In the genomic region with DNA sequence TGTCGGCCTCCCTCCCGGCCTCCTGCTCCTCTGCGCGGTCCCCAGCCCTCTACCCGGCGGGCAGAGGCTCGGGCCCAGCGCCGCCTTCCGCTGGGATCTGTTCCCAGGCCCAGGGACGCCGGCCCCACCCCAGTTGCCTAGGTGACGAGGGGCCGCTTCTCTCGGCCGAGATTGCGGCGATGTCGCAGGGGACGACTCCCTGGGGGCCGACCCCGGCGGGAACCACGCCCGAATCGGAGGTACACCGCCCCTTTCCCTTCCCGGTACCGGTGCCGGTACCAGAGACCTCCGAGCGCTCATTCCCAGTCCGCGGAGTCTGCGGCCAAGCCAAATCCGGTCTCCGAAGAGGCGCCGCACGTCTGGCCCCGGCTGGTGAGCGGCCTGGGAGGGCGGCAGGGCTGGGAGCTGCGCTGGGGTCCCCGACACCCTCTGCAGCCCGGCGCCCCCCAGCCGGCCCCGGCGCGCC, we compare ENCODE assay signal across 9 cellular contexts. TPM values are rescaled to one million over a fixed set of nuclear protein-coding genes. Genes with fewer than 3 reads are reported as not detected.
A peak's percentile ranks its signal among the peaks of the same experiment; 100 is the strongest.
DNase-seq lines count a peak whose midpoint lies in the region; ATAC-seq and TF ChIP-seq lines count a peak whose summit lies in the region.
"Had no signal": no experiment of that assay in that cellular context is flagged by ENCODE, and none has a peak within 500 bp of the region (broad histone marks: within the 10 kb centered on the region; RNA-seq: fewer than 3 reads in every experiment).

A gene with protein sequence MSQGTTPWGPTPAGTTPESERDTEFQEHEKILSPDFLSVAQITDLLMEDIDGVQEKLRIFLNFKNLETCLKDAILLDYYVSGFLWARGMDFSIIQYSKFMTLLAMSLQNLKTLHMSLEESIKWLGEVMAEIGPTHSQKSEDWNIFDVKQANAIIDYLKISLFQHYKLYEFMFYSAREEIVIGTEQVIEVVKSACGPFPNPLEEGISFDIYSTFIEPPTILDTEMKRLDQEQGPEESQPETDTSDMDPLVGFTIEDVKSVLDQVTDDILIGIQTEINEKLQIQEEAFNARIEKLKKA (plus strand): TSS at position 136 of the 466 bp plus-strand sequence. CDS start 44 bp downstream, at position 180.

- ATAC-seq in left lung, result peak; percentile 99

- peaks cover 0 to 18% of the 10 kb centered on the region in 2 donors for H3K27me3 ChIP-seq in left lung
- H3K27me3 ChIP-seq in subcutaneous abdominal adipose tissue (ENCODE audit: control insufficient read depth in 5 of 5, insufficient read depth in 4 of 5, low read length in 5 of 5), result no peaks in the 10 kb centered on the region

- H3K9me3 ChIP-seq in left lung, result no peaks in the 10 kb centered on the region
- H3K9me3 ChIP-seq in subcutaneous abdominal adipose tissue (ENCODE audit: control insufficient read depth in 5 of 5, low read length in 5 of 5), result no peaks in the 10 kb centered on the region

- H3K4me3 ChIP-seq in left lung, result peak within 1 kb of the TSS; percentile 49 to 51
- H3K4me3 ChIP-seq in subcutaneous abdominal adipose tissue (ENCODE audit: low read depth in 1 of 5, low read length in 5 of 5), result peak within 1 kb of the TSS in 4 of 5 donors; percentile 69 to 77 (median 72)

- H3K36me3 ChIP-seq in left lung, result no peaks in the 10 kb centered on the region
- no peaks in the 10 kb centered on the region for H3K36me3 ChIP-seq in subcutaneous abdominal adipose tissue (ENCODE audit: control insufficient read depth in 5 of 5, insufficient read depth in 5 of 5, low read length in 5 of 5)

- H3K27ac ChIP-seq in left lung (peak within 1 kb of the TSS in 1 of 2 donors; percentile 79), subcutaneous abdominal adipose tissue (ENCODE audit: low read depth, low read length) (peak within 1 kb of the TSS; percentile 45)

- DNase-seq in COR-L47 (lab: John Stamatoyannopoulos, UW), result peak; percentile 72
- peak; percentile 73 for DNase-seq in NCI-H2227 treated with DMSO at 0.1 percent for 48 hours (lab: John Stamatoyannopoulos, UW)
- peak; percentile 90 for DNase-seq in ecto neural progenitor cell (ENCODE audit: low spot score)
- peak; percentile 61 to 89 for DNase-seq in left lung
- DNase-seq in RPMI8226, result no peak
- no peak for DNase-seq in central memory CD4-positive, alpha-beta T cell
- DNase-seq in activated effector memory CD4-positive, alpha-beta T cell treated with anti-CD3 and anti-CD28 coated beads, Interleukin-2, amount 50 U/mL, for 16 hours, result no peak
- DNase-seq: activated naive CD8-positive, alpha-beta T cell treated with anti-CD3 and anti-CD28 coated beads, Interleukin-2, amount 10 ng/mL, durations not matched to agents 7 days and 5 days had no signal

- H3K4me1 ChIP-seq in left lung, result no peaks in the 10 kb centered on the region
- peaks cover 0 to 11% (median 6%) of the 10 kb centered on the region in 5 donors for H3K4me1 ChIP-seq in subcutaneous abdominal adipose tissue (ENCODE audit: control insufficient read depth in 5 of 5, insufficient read depth in 5 of 5, low read length in 5 of 5)

- TF ChIP-seq CTCF in left lung (IDR thresholded peaks at IDR 0.05), result no peak

- H3K9ac ChIP-seq in subcutaneous abdominal adipose tissue (ENCODE audit: low read length in 5 of 5), result peak within 1 kb of the TSS in 4 of 5 donors; percentile 51 to 73 (median 58)

- intact Hi-C loops in left lung (cut with DNase I), result no loop called here

RNA-seq across cellular contexts. Expression of the gene that starts here (rescaled TPM):
- 1 to 10 TPM in 1 of 2 donors, not detected in 1; 3.4 TPM for total RNA-seq in left lung
- total RNA-seq: activated naive CD8-positive, alpha-beta T cell treated with anti-CD3 and anti-CD28 coated beads, Interleukin-2, amount 10 ng/mL, durations not matched to agents 7 days and 5 days had no signal

Comparison
In these comparisons a context has a peak if more than half of its experiments do, and no peak if none do; other contexts are left out.
1. DNase-seq: peak in COR-L47 (single experiment), NCI-H2227 treated with DMSO at 0.1 percent for 48 hours (single experiment), ecto neural progenitor cell (single experiment) and left lung (2 of 2); none in RPMI8226 (single experiment), central memory CD4-positive, alpha-beta T cell (single experiment) and activated effector memory CD4-positive, alpha-beta T cell treated with anti-CD3 and anti-CD28 coated beads, Interleukin-2, amount 50 U/mL, for 16 hours (single experiment).